Comparison of ENCODE assay signal across 1 cellular context in genomic region chr12:121117226-121117777, GRCh38.
TF ChIP-seq lines count a peak whose summit lies in the region.

No MANE protein-coding gene starts in this region.

TF ChIP-seq in K562, 482 proteins besides CTCF, POLR2A, EP300 and RAD21 (continued from another document):
- TF ChIP-seq DMBX1 (CRISPR knock-in tag; IDR thresholded peaks at IDR 0.05; ENCODE audit: borderline replicate concordance) (no peak), NFYB (IDR thresholded peaks at IDR 0.05; ENCODE audit: extremely low read depth, insufficient read length) (peak; percentile 72)
- TF ChIP-seq, protein P1, sequence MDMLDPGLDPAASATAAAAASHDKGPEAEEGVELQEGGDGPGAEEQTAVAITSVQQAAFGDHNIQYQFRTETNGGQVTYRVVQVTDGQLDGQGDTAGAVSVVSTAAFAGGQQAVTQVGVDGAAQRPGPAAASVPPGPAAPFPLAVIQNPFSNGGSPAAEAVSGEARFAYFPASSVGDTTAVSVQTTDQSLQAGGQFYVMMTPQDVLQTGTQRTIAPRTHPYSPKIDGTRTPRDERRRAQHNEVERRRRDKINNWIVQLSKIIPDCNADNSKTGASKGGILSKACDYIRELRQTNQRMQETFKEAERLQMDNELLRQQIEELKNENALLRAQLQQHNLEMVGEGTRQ (CRISPR knock-in tag; IDR thresholded peaks at IDR 0.05), result 0 out of 2 replicates have a peak, but pooled peaks have one; percentile 30
